Comparison of ENCODE assay signal across 1 cellular context in genomic region chr11:68342459-68343158, GRCh38.
TF ChIP-seq lines count a peak whose summit lies in the region.

No MANE protein-coding gene starts in this region.

TF ChIP-seq in HEK293, 187 proteins besides CTCF, POLR2A, EP300 and RAD21 (continued from another document):
- TF ChIP-seq ZNF580 (tag by site-specific recombination; IDR thresholded peaks at IDR 0.05) (no peak), BCL11B (tag by site-specific recombination; IDR thresholded peaks at IDR 0.05; ENCODE audit: low read depth) (no peak), KLF8 (tag by site-specific recombination; IDR thresholded peaks at IDR 0.05) (no peak)
